19 cellular contexts compared by ENCODE assay signal in the genomic region with DNA sequence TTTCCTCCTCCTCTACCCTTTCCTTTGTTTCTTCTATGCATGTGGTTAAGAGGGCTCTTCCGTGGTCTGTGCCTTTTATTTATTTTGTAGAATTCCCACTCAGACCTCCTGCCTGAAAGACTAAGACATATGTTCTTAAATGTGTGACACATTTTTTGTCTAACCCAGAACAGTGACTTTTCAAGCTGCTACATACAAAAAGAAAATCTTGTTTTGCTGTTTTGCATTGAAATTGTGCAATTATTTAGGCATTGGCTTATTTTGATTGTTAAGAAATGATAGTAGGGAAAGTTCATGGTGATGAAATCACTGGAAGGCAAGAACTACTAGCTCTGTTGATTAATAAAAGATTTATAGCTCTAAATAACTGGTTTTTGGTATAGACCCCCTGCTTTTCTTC.
A peak's percentile ranks its signal among the peaks of the same experiment; 100 is the strongest.
DNase-seq lines count a peak whose midpoint lies in the region; ATAC-seq, FAIRE-seq and TF ChIP-seq lines count a peak whose summit lies in the region.
"Had no signal": no experiment of that assay in that cellular context is flagged by ENCODE, and none has a peak within 500 bp of the region (broad histone marks: within the 10 kb centered on the region; RNA-seq: fewer than 3 reads in every experiment).

No MANE protein-coding gene starts in this region.

- H3K27me3 Mint-ChIP-seq in brain = peaks cover 2% of the 10 kb centered on the region
- H3K27me3 Mint-ChIP-seq: T-cell had no signal

- TF ChIP-seq POLR2A in A549 (IDR thresholded peaks at IDR 0.05; ENCODE audit: low read length) = no peak
- no peak for TF ChIP-seq POLR2A in H54 (IDR thresholded peaks at IDR 0.05; ENCODE audit: low read depth, low read length)

- H3K27ac ChIP-seq in A549 = peak overlapping the region; percentile 80 to 81
- H3K27ac ChIP-seq: upper lobe of right lung had no signal

- H3K9me3 ChIP-seq in A549 = no peaks in the 10 kb centered on the region
- H3K9me3 ChIP-seq: upper lobe of right lung had no signal

- CTCF ChIA-PET in A549 (lab: Yijun Ruan, JAX) = interaction anchor here (0.7 to 1.9 kb wide), 5 partner anchors 9 to 1174 kb away, joined by 3 to 5 read pairs (median 3); no protein-coding TSS in a partner anchor

- TF ChIP-seq RAD21 in A549 (conservative IDR thresholded peaks at IDR 0.05 in 1 of 2, IDR thresholded peaks at IDR 0.05 in 1 of 2) = no peak

- no peak for ATAC-seq in A549
- peak; percentile 76 for ATAC-seq in left lobe of liver
- no peak for ATAC-seq in GM18511 (IDR thresholded peaks at IDR 0.05; ENCODE audit: unreplicated experiment)
- ATAC-seq: T-cell, upper lobe of right lung had no signal

- FAIRE-seq in A549 (lab: Jason Lieb, UNC) (peak; percentile 86), H54 (lab: Jason Lieb, UNC) (peak; percentile 60)
- FAIRE-seq: GM18507, RCC 7860 had no signal

- no peaks in the 10 kb centered on the region for H3K9me3 Mint-ChIP-seq in brain
- H3K9me3 Mint-ChIP-seq: nephron progenitor cell, T-cell had no signal

- DNase-seq in A549 (ENCODE audit: low read depth in 1 of 2, low spot score in 1 of 2) (no peak), H54 (ENCODE audit: insufficient read length, low spot score) (no peak), left lobe of liver (ENCODE audit: low spot score) (no peak), COLO668 (lab: John Stamatoyannopoulos, UW; ENCODE audit: unreplicated experiment) (no peak), cerebellar cortex (ENCODE audit: low spot score) (no peak), EL (no peak)
- DNase-seq: activated CD4-positive, CD25-positive, alpha-beta regulatory T cell; cortex of kidney; DMS 273 treated with DMSO at 0.1 percent for 48 hours; NCI-H187 treated with DMSO at 0.1 percent for 48 hours; NCI-H526; nephron progenitor cell; stimulated activated CD8-positive, alpha-beta memory T cell treated with anti-CD3 and anti-CD28 coated beads, Interleukin-4, amount 100 ng/mL, for 48 hours; T-cell; upper lobe of right lung had no signal

- peaks cover 55% of the 10 kb centered on the region for H3K36me3 Mint-ChIP-seq in brain

- no peak overlapping the region for H3K4me2 ChIP-seq in A549

- H3K4me1 ChIP-seq in A549 = peaks cover 40% of the 10 kb centered on the region

- no peak overlapping the region for H3K4me3 Mint-ChIP-seq in brain
- H3K4me3 Mint-ChIP-seq: nephron progenitor cell, T-cell had no signal

- H3K4me3 ChIP-seq in A549 = no peak overlapping the region
- H3K4me3 ChIP-seq: upper lobe of right lung had no signal

- no peaks in the 10 kb centered on the region for H3K4me1 Mint-ChIP-seq in brain
- H3K4me1 Mint-ChIP-seq: nephron progenitor cell had no signal

- no peak for TF ChIP-seq EP300 in A549 (IDR thresholded peaks at IDR 0.05)

- peak overlapping the region in 3 of 5 experiments; percentile 21 to 72 (median 22) for H3K27ac Mint-ChIP-seq in brain
- H3K27ac Mint-ChIP-seq: nephron progenitor cell had no signal

- 65% methylated on average over 1 of the region's 1 CpG for WGBS in A549 (ENCODE audit: missing lambda C conversion rate)

- POLR2A ChIA-PET in A549 (lab: Yijun Ruan, JAX) = interaction anchor here (0.8 to 1.9 kb wide), 3 partner anchors 13 to 31 kb away, joined by 3 to 9 read pairs (median 3); no protein-coding TSS in a partner anchor

- TF ChIP-seq CTCF in A549 (IDR thresholded peaks at IDR 0.05) = no peak
- TF ChIP-seq CTCF in brain (conservative IDR thresholded peaks at IDR 0.05) = no peak

TF ChIP-seq in A549, 52 proteins besides CTCF, POLR2A, EP300 and RAD21:
- TF ChIP-seq HOXA7 (CRISPR knock-in tag; IDR thresholded peaks at IDR 0.05) (no peak), HEYL (CRISPR knock-in tag; IDR thresholded peaks at IDR 0.05) (no peak), ATOH8 (CRISPR knock-in tag; IDR thresholded peaks at IDR 0.05; ENCODE audit: low read depth) (no peak), KDM5A (IDR thresholded peaks at IDR 0.05) (no peak), ZNF302 (CRISPR knock-in tag; IDR thresholded peaks at IDR 0.05) (no peak), TP53 (CRISPR knock-in tag; IDR thresholded peaks at IDR 0.05) (no peak), CEBPB (IDR thresholded peaks at IDR 0.05) (peak; percentile 54; a peak in 2 of 4 replicates)
